In genomic region chr13:53038993-53039392, GRCh38 we compare ENCODE assay signal across 1 cellular context.
TF ChIP-seq lines count a peak whose summit lies in the region.

No MANE protein-coding gene starts in this region.

TF ChIP-seq in GM23338, 12 proteins besides CTCF, POLR2A, EP300 and RAD21 (continued from another document):
- TF ChIP-seq ZNF462 (CRISPR knock-in tag; IDR thresholded peaks at IDR 0.05) (no peak), ZNF114 (CRISPR knock-in tag; IDR thresholded peaks at IDR 0.05) (no peak), JUNB (IDR thresholded peaks at IDR 0.05; ENCODE audit: unreplicated experiment) (no peak), STAT1 (IDR thresholded peaks at IDR 0.05; ENCODE audit: unreplicated experiment) (no peak), NANOG (IDR thresholded peaks at IDR 0.05; ENCODE audit: borderline replicate concordance) (no peak), EZH2phosphoT487 (IDR thresholded peaks at IDR 0.05; ENCODE audit: unreplicated experiment) (no peak), CREB1 (CRISPR knock-in tag; IDR thresholded peaks at IDR 0.05; ENCODE audit: low read depth) (no peak), ZNF331 (CRISPR knock-in tag; IDR thresholded peaks at IDR 0.05; ENCODE audit: low read depth) (no peak), REST (IDR thresholded peaks at IDR 0.05; ENCODE audit: unreplicated experiment) (no peak), POLR2AphosphoS5 (IDR thresholded peaks at IDR 0.05; ENCODE audit: low read depth) (no peak), ETS1 (IDR thresholded peaks at IDR 0.05) (no peak)
TF ChIP-seq in GM23338: peak in this region for 0.
